23 cellular contexts compared by ENCODE assay signal in genomic region chr3:46711770-46712169, GRCh38. TPM values are rescaled to one million over a fixed set of nuclear protein-coding genes. Genes with fewer than 3 reads are reported as not detected.
"Had no signal": no experiment of that assay in that cellular context is flagged by ENCODE, and none has a peak within 500 bp of the region (broad histone marks: within the 10 kb centered on the region; RNA-seq: fewer than 3 reads in every experiment).

No MANE protein-coding gene starts in this region.

- H3K4me3 Mint-ChIP-seq: activated CD4-positive, alpha-beta T cell treated with anti-CD3 and anti-CD28 coated beads, Interleukin-2, amount 10 ng/mL, durations not matched to agents 7 days and 5 days; activated CD8-positive, alpha-beta T cell treated with anti-CD3 and anti-CD28 coated beads, Interleukin-2, amount 10 ng/mL, durations not matched to agents 7 days and 5 days; activated naive CD4-positive, alpha-beta T cell treated with anti-CD3 and anti-CD28 coated beads, Interleukin-2, amount 10 ng/mL, durations not matched to agents 7 days and 5 days; activated T-cell treated with anti-CD3 and anti-CD28 coated beads, Interleukin-2, amount 50 U/mL, for 72 hours; immature natural killer cell; natural killer cell; T-helper 1 cell treated with Interleukin-12 subunit alpha and Interleukin-12 subunit beta and Interleukin-4 antibody, amounts not matched to agents 30 μg/mL and 1 μg/mL, for 36 hours had no signal

- H3K9me3 Mint-ChIP-seq: activated CD4-positive, alpha-beta T cell treated with anti-CD3 and anti-CD28 coated beads, Interleukin-2, amount 10 ng/mL, durations not matched to agents 7 days and 5 days; activated naive CD4-positive, alpha-beta T cell treated with anti-CD3 and anti-CD28 coated beads, Interleukin-2, amount 10 ng/mL, durations not matched to agents 7 days and 5 days; activated T-cell treated with anti-CD3 and anti-CD28 coated beads, Interleukin-2, amount 50 U/mL, for 72 hours; immature natural killer cell; natural killer cell; T-helper 1 cell treated with Interleukin-12 subunit alpha and Interleukin-12 subunit beta and Interleukin-4 antibody, amounts not matched to agents 30 μg/mL and 1 μg/mL, for 36 hours had no signal

- H3K4me1 ChIP-seq: prostate gland, thyroid gland, upper lobe of right lung had no signal

- H3K4me3 ChIP-seq: cardiac muscle cell, left ventricle myocardium inferior, prostate gland, thyroid gland, upper lobe of right lung had no signal

- H3K36me3 Mint-ChIP-seq: activated naive CD4-positive, alpha-beta T cell treated with anti-CD3 and anti-CD28 coated beads, Interleukin-2, amount 10 ng/mL, durations not matched to agents 7 days and 5 days; immature natural killer cell; natural killer cell had no signal

- H3K4me1 Mint-ChIP-seq: activated CD4-positive, alpha-beta T cell treated with anti-CD3 and anti-CD28 coated beads, Interleukin-2, amount 10 ng/mL, durations not matched to agents 7 days and 5 days; activated naive CD4-positive, alpha-beta T cell treated with anti-CD3 and anti-CD28 coated beads, Interleukin-2, amount 10 ng/mL, durations not matched to agents 7 days and 5 days; immature natural killer cell; natural killer cell had no signal

- H3K36me3 ChIP-seq: cardiac muscle cell, left ventricle myocardium inferior, prostate gland, thyroid gland, upper lobe of right lung had no signal

- H3K27ac ChIP-seq: cardiac muscle cell, foreskin keratinocyte, left ventricle myocardium inferior, prostate gland, thyroid gland, upper lobe of right lung had no signal

- DNase-seq: activated CD4-positive, alpha-beta T cell treated with anti-CD3 and anti-CD28 coated beads, Interleukin-2, amount 10 ng/mL, durations not matched to agents 7 days and 5 days; activated CD4-positive, CD25-positive, alpha-beta regulatory T cell; activated CD8-positive, alpha-beta T cell treated with anti-CD3 and anti-CD28 coated beads, Interleukin-2, amount 10 ng/mL, durations not matched to agents 7 days and 5 days; activated T-cell treated with anti-CD3 and anti-CD28 coated beads, Interleukin-2, amount 50 U/mL, for 72 hours; amygdala; foreskin keratinocyte; immature natural killer cell; kidney glomerular epithelial cell; left ventricle myocardium inferior; mammary epithelial cell; midbrain; natural killer cell; stimulated activated CD4-positive, alpha-beta T cell treated with anti-CD3 and anti-CD28 coated beads, Interleukin-4, amount 100 ng/mL, for 24 hours; stimulated activated naive CD8-positive, alpha-beta T cell treated with anti-CD3 and anti-CD28 coated beads, Interleukin-15, Interleukin-2, amounts not matched to agents 100 U/mL and 50 U/mL, for 24 hours; T1000; thyroid gland had no signal

- ATAC-seq: activated CD8-positive, alpha-beta T cell treated with anti-CD3 and anti-CD28 coated beads, Interleukin-2, amount 10 ng/mL, durations not matched to agents 7 days and 5 days; activated T-cell treated with anti-CD3 and anti-CD28 coated beads, Interleukin-2, amount 50 U/mL, for 72 hours; foreskin keratinocyte; natural killer cell; stimulated activated naive CD8-positive, alpha-beta T cell treated with anti-CD3 and anti-CD28 coated beads, Interleukin-15, Interleukin-2, amounts not matched to agents 100 U/mL and 50 U/mL, for 24 hours; upper lobe of right lung had no signal

- H3K27ac Mint-ChIP-seq: activated CD4-positive, alpha-beta T cell treated with anti-CD3 and anti-CD28 coated beads, Interleukin-2, amount 10 ng/mL, durations not matched to agents 7 days and 5 days; activated CD8-positive, alpha-beta T cell treated with anti-CD3 and anti-CD28 coated beads, Interleukin-2, amount 10 ng/mL, durations not matched to agents 7 days and 5 days; activated T-cell treated with anti-CD3 and anti-CD28 coated beads, Interleukin-2, amount 50 U/mL, for 72 hours; immature natural killer cell; natural killer cell; T-helper 1 cell treated with Interleukin-12 subunit alpha and Interleukin-12 subunit beta and Interleukin-4 antibody, amounts not matched to agents 30 μg/mL and 1 μg/mL, for 36 hours had no signal

- H3K9me3 ChIP-seq: left ventricle myocardium inferior, prostate gland, thyroid gland, upper lobe of right lung had no signal

- H3K27me3 ChIP-seq: cardiac muscle cell, thyroid gland, upper lobe of right lung had no signal

RNA-seq across cellular contexts. Expression of gene PRSS50, which starts 5.9 kb away (rescaled TPM):
- total RNA-seq: activated CD4-positive, alpha-beta T cell treated with anti-CD3 and anti-CD28 coated beads, Interleukin-2, amount 10 ng/mL, durations not matched to agents 7 days and 5 days; activated CD8-positive, alpha-beta T cell treated with anti-CD3 and anti-CD28 coated beads, Interleukin-2, amount 10 ng/mL, durations not matched to agents 7 days and 5 days; foreskin keratinocyte; osteocyte; subcutaneous adipose tissue had no signal
- polyA plus RNA-seq: foreskin keratinocyte, immature natural killer cell, mammary epithelial cell had no signal

RNA-seq across cellular contexts. Expression of gene TMIE, which starts 10.6 kb away (rescaled TPM):
- total RNA-seq: foreskin keratinocyte, natural killer cell, osteocyte had no signal
- polyA plus RNA-seq: foreskin keratinocyte, immature natural killer cell had no signal

RNA-seq across cellular contexts. Expression of gene ALS2CL, which starts 18.3 kb away (rescaled TPM):
- polyA plus RNA-seq: immature natural killer cell had no signal
